Comparison of ENCODE assay signal across 38 cellular contexts in the genomic region with DNA sequence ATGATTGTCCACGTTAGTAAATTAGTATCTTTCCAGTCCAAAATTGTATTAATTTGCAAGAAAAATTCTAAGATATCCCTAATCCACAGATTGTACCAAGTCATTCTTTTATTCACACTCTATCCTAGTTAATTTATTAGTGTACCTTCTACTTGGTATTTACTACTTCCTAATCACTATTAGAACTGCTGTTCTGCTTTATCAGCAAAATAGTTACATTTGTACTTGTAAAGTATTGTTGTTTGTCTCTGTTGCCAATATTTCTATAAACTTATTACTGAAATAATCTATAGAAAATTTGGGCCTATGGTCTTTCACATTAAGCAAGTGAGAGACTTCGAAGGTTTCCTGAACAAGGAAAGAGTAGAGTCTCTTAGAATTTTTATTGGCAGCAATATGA. TPM values are rescaled to one million over a fixed set of nuclear protein-coding genes. Genes with fewer than 3 reads are reported as not detected.
"Had no signal": no experiment of that assay in that cellular context is flagged by ENCODE, and none has a peak within 500 bp of the region (broad histone marks: within the 10 kb centered on the region; RNA-seq: fewer than 3 reads in every experiment).

No MANE protein-coding gene starts in this region.

- H3K27ac ChIP-seq: adrenal gland, ascending aorta, body of pancreas, brain microvascular endothelial cell, breast epithelium, cardiac muscle cell had no signal

- H3K4me1 ChIP-seq: adrenal gland, ascending aorta, body of pancreas, breast epithelium had no signal

- H3K4me3 ChIP-seq: adrenal gland, ascending aorta, body of pancreas, breast epithelium, cardiac muscle cell had no signal

- ATAC-seq: activated naive CD4-positive, alpha-beta T cell treated with anti-CD3 and anti-CD28 coated beads, Interleukin-2, amount 50 U/mL, for 72 hours; activated naive CD8-positive, alpha-beta T cell treated with anti-CD3 and anti-CD28 coated beads, Interleukin-2, amount 50 U/mL, for 24 hours; activated T-cell treated with anti-CD3 and anti-CD28 coated beads, Interleukin-2, amount 50 U/mL, for 4 hours; activated T-cell treated with anti-CD3 and anti-CD28 coated beads, Interleukin-2, amount 50 U/mL, for 72 hours; activated T-helper 17 cell treated with anti-CD3 and anti-CD28 coated beads, Interleukin-2, amount 50 U/mL, for 72 hours; body of pancreas had no signal

- DNase-seq: activated effector memory CD4-positive, alpha-beta T cell treated with anti-CD3 and anti-CD28 coated beads, Interleukin-2, amount 50 U/mL, for 16 hours; activated effector memory CD4-positive, alpha-beta T cell treated with Interleukin-2 at 50 U/mL for 16 hours; activated gamma-delta T cell; activated gamma-delta T cell treated with Interleukin-2 at 50 U/mL for 16 hours; activated naive CD4-positive, alpha-beta T cell; activated naive CD4-positive, alpha-beta T cell treated with anti-CD3 and anti-CD28 coated beads for 36 hours; activated naive CD4-positive, alpha-beta T cell treated with anti-CD3 and anti-CD28 coated beads, Interleukin-2, amount 10 ng/mL, durations not matched to agents 7 days and 5 days; activated naive CD4-positive, alpha-beta T cell treated with anti-CD3 and anti-CD28 coated beads, Interleukin-2, amount 50 U/mL, for 16 hours; activated naive CD4-positive, alpha-beta T cell treated with Interleukin-2 at 50 U/mL for 16 hours; activated naive CD8-positive, alpha-beta T cell treated with anti-CD3 and anti-CD28 coated beads for 36 hours; activated naive CD8-positive, alpha-beta T cell treated with anti-CD3 and anti-CD28 coated beads, Interleukin-2, amount 10 ng/mL, durations not matched to agents 7 days and 5 days; activated naive CD8-positive, alpha-beta T cell treated with anti-CD3 and anti-CD28 coated beads, Interleukin-2, amount 50 U/mL, for 24 hours; activated T-cell treated with anti-CD3 and anti-CD28 coated beads, Interleukin-2, amount 50 U/mL, for 24 hours; activated T-cell treated with anti-CD3 and anti-CD28 coated beads, Interleukin-2, amount 50 U/mL, for 4 hours; activated T-cell treated with anti-CD3 and anti-CD28 coated beads, Interleukin-2, amount 50 U/mL, for 48 hours; activated T-cell treated with anti-CD3 and anti-CD28 coated beads, Interleukin-2, amount 50 U/mL, for 72 hours; adrenal gland; amniotic stem cell; amygdala; anterior cingulate cortex; aorta; body of pancreas; brain microvascular endothelial cell; caudate nucleus; central memory CD4-positive, alpha-beta T cell; cerebellar nuclear complex had no signal

- FAIRE-seq: astrocyte, bronchial epithelial cell had no signal

- H3K27me3 ChIP-seq: adrenal gland, ascending aorta, body of pancreas, brain microvascular endothelial cell, breast epithelium, cardiac muscle cell had no signal

- H3K36me3 ChIP-seq: adrenal gland, ascending aorta, brain microvascular endothelial cell, breast epithelium, cardiac muscle cell had no signal

RNA-seq across cellular contexts. Expression of a gene that starts 5.6 kb away (rescaled TPM):
- total RNA-seq: activated naive CD4-positive, alpha-beta T cell treated with anti-CD3 and anti-CD28 coated beads for 36 hours; activated naive CD4-positive, alpha-beta T cell treated with anti-CD3 and anti-CD28 coated beads, Interleukin-2, amount 50 U/mL, for 72 hours; activated naive CD8-positive, alpha-beta T cell treated with anti-CD3 and anti-CD28 coated beads for 36 hours; activated naive CD8-positive, alpha-beta T cell treated with anti-CD3 and anti-CD28 coated beads, Interleukin-2, amount 10 ng/mL, durations not matched to agents 7 days and 5 days; activated T-cell treated with anti-CD3 and anti-CD28 coated beads, Interleukin-2, amount 50 U/mL, for 72 hours; activated T-helper 1 cell treated with anti-CD3 and anti-CD28 coated beads, Interleukin-12 subunit alpha, Interleukin-12 subunit beta, Interleukin-2, Interleukin-4 antibody, amounts not matched to agents 30 ng/mL and 10 ng/mL and 1 ng/mL, durations not matched to agents 14 hours and 24 hours and 36 hours; activated T-helper 17 cell treated with anti-CD3 and anti-CD28 coated beads, Interleukin-2, amount 50 U/mL, for 72 hours; activated T-helper 2 cell treated with anti-CD3 and anti-CD28 coated beads, Interferon-gamma antibody, Interleukin-2, Interleukin-4, amounts not matched to agents 10 μg/mL and 5 μg/mL and 100 μg/mL, durations not matched to agents 14 hours and 24 hours and 36 hours; astrocyte; bronchial epithelial cell; cardiac muscle cell; cardiac septum; cerebellum; chondrocyte had no signal
- polyA plus RNA-seq: cardiac muscle cell had no signal
